15 cellular contexts compared by ENCODE assay signal in the genomic region with DNA sequence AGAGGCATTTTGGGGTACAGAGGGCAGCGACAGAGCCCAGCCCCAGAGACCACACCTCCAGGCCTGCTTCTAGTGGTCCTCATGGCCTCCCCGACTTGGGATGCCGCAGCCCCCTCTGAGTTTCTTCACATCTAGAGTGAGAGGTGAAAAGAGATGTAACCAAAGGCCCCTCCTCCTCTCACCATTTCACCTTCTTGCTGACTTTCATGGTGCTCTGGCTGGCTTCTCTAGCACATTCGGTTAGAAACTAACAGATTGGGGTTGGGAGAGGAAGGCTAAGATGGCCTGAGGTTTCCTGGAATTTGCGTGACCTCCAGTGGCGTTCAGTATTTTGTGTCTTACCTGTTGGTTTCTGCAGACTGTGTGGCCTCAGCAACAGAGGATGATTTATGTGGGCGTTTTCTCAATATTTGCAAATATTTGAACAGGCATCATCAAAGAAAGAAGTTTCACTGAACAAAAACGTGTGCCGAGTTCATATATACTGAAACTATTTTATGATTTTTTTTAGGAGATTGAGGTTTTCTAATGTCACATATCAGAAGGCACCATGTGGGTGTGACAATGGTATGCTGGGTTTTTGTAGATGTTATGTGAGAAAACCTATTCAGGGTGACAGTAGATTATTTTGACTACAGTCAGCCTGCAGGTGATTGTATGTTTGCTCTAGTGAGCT.
DNase-seq lines count a peak whose midpoint lies in the region; ATAC-seq and TF ChIP-seq lines count a peak whose summit lies in the region.
"Had no signal": no experiment of that assay in that cellular context is flagged by ENCODE, and none has a peak within 500 bp of the region (broad histone marks: within the 10 kb centered on the region; RNA-seq: fewer than 3 reads in every experiment).

No MANE protein-coding gene starts in this region.

- TF ChIP-seq CTCF in OCI-LY7 (conservative IDR thresholded peaks at IDR 0.05; ENCODE audit: low read length) (no peak), suprapubic skin (IDR thresholded peaks at IDR 0.05) (no peak)

- H2AFZ ChIP-seq in OCI-LY7 (ENCODE audit: low read length), result peak overlapping the region; percentile 71; the same call in 1 of the 2 replicates

- peak overlapping the region; percentile 80 for H3K4me2 ChIP-seq in OCI-LY7 (ENCODE audit: low read length)

- peaks cover 7% of the 10 kb centered on the region for H3K27me3 ChIP-seq in suprapubic skin
- H3K27me3 ChIP-seq: cardiac muscle cell, gastrocnemius medialis had no signal

- no peaks in the 10 kb centered on the region; the same call in 1 of the 2 replicates for H3K36me3 ChIP-seq in OCI-LY7 (ENCODE audit: insufficient read depth, low read length)
- no peaks in the 10 kb centered on the region for H3K36me3 ChIP-seq in suprapubic skin
- H3K36me3 ChIP-seq: cardiac muscle cell, gastrocnemius medialis, SJSA1, WERI-Rb-1 had no signal

- TF ChIP-seq POLR2A in suprapubic skin (IDR thresholded peaks at IDR 0.05), result no peak

- H3K4me3 ChIP-seq in OCI-LY7 (ENCODE audit: low read depth, low read length, poor library complexity, severe bottlenecking) (peak overlapping the region; percentile 60), suprapubic skin (no peak overlapping the region)
- H3K4me3 ChIP-seq: cardiac muscle cell, gastrocnemius medialis, SJSA1 had no signal

- no peaks in the 10 kb centered on the region for H4K20me1 ChIP-seq in OCI-LY7 (ENCODE audit: insufficient read depth, low read length)

- no peaks in the 10 kb centered on the region for H3K9me3 ChIP-seq in OCI-LY7 (ENCODE audit: low read length)
- H3K9me3 ChIP-seq in suprapubic skin, result no peaks in the 10 kb centered on the region
- H3K9me3 ChIP-seq: gastrocnemius medialis, SJSA1 had no signal

- H3K27ac ChIP-seq in OCI-LY7 (ENCODE audit: low read depth, low read length, poor library complexity, severe bottlenecking) (peak overlapping the region; percentile 89), suprapubic skin (no peak overlapping the region)
- H3K27ac ChIP-seq: C4-2B, cardiac muscle cell, gastrocnemius medialis, HL-60, SJSA1, WERI-Rb-1 had no signal

- peak; percentile 21 for DNase-seq in stimulated activated CD4-positive, alpha-beta T cell treated with anti-CD3 and anti-CD28 coated beads, Interleukin-4, amount 100 ng/mL, for 24 hours
- DNase-seq in stimulated activated CD4-positive, alpha-beta T cell treated with anti-CD3 and anti-CD28 coated beads, Interleukin-1b, Interleukin-23, amount 100 ng/mL, for 48 hours, result no peak
- DNase-seq in OCI-LY7 (ENCODE audit: low spot score) (no peak), iPS-NIHi7 (ENCODE audit: extremely low spot score) (peak; percentile 4), suprapubic skin (ENCODE audit: low spot score in 2 of 2) (no peak), globus pallidus (ENCODE audit: low spot score) (no peak)
- DNase-seq: activated gamma-delta T cell; gastrocnemius medialis; stimulated activated CD4-positive, alpha-beta T cell treated with anti-CD3 and anti-CD28 coated beads, Interleukin-2, amount 100 ng/mL, for 48 hours; WERI-Rb-1 had no signal

- no TSS peak for BruUV-seq in OCI-LY7 (replicated peaks; lab: Mats Ljungman, UMichigan)

- no peak for ATAC-seq in HG03139 (IDR thresholded peaks at IDR 0.05; ENCODE audit: unreplicated experiment)
- ATAC-seq: gastrocnemius medialis had no signal

- CTCF ChIA-PET in OCI-LY7 (lab: Charles Lee; ENCODE audit: unreplicated experiment), result no interaction called here

- H3K4me1 ChIP-seq in OCI-LY7 (ENCODE audit: insufficient read depth, low read length, poor library complexity, severe bottlenecking) (peaks cover 83% of the 10 kb centered on the region), suprapubic skin (peaks cover 6% of the 10 kb centered on the region)
- H3K4me1 ChIP-seq: SJSA1 had no signal

- no peaks in the 10 kb centered on the region for H3K9me2 ChIP-seq in OCI-LY7 (ENCODE audit: insufficient read depth, low read length)

- intact Hi-C loops in OCI-LY7 (cut with micrococcal nuclease; ENCODE audit: unreplicated experiment), result loop anchor here (2.0 kb wide), 1 partner anchor 14 kb away; no protein-coding TSS in a partner anchor

- no peak for TF ChIP-seq EP300 in suprapubic skin (IDR thresholded peaks at IDR 0.05)

- 93% methylated on average over 9 of the region's 9 CpGs for WGBS in suprapubic skin

- peaks cover 5% of the 10 kb centered on the region; the same call in 1 of the 2 replicates for H3K79me2 ChIP-seq in OCI-LY7 (ENCODE audit: insufficient read depth, low read depth, low read length)

- POLR2A ChIA-PET in OCI-LY7 (lab: Charles Lee), result interaction anchor here (1.8 to 3.1 kb wide), 4 partner anchors 8 to 14 kb away, joined by 6 to 13 read pairs (median 11); no protein-coding TSS in a partner anchor

Comparison
In these comparisons a context has a peak if more than half of its experiments do, and no peak if none do; other contexts are left out.
1. DNase-seq: peak in stimulated activated CD4-positive, alpha-beta T cell treated with anti-CD3 and anti-CD28 coated beads, Interleukin-4, amount 100 ng/mL, for 24 hours (single experiment) and iPS-NIHi7 (single experiment); none in stimulated activated CD4-positive, alpha-beta T cell treated with anti-CD3 and anti-CD28 coated beads, Interleukin-1b, Interleukin-23, amount 100 ng/mL, for 48 hours (single experiment), OCI-LY7 (single experiment), suprapubic skin (0 of 2) and globus pallidus (single experiment).